31 cellular contexts compared by ENCODE assay signal in the genomic region with DNA sequence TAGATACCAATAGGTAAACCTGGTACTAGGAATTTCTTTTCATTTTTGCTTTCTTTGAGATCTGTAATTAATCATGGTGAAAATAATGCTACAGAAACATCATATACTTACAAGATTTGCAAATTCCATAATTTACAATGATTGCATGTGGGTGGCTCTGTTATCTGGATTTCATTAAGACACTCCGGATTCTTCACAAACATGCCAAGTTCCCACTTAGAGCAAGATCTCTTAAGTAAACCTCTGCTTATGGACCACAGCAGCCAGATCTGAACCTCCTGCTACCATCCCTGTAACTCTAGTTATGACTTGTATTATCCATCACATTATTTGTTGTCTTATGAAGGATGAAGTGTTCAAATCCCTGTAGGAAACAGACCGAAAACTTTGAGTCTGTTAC.
"Had no signal": no experiment of that assay in that cellular context is flagged by ENCODE, and none has a peak within 500 bp of the region (broad histone marks: within the 10 kb centered on the region; RNA-seq: fewer than 3 reads in every experiment).

No MANE protein-coding gene starts in this region.

- H3K27me3 ChIP-seq: adrenal gland, cardiac muscle cell had no signal

- H3K4me1 ChIP-seq: adrenal gland had no signal

- H3K4me3 ChIP-seq: adrenal gland, cardiac muscle cell had no signal

- H3K9me3 ChIP-seq: adrenal gland had no signal

- H3K36me3 ChIP-seq: adrenal gland, cardiac muscle cell had no signal

- H3K27ac ChIP-seq: adrenal gland, cardiac muscle cell, VCaP had no signal

- DNase-seq: activated B cell treated with CpG ODN at 0.5 μM for 24 hours; activated CD4-positive, alpha-beta memory T cell treated with anti-CD3 and anti-CD28 coated beads for 36 hours; activated CD4-positive, alpha-beta T cell treated with anti-CD3 and anti-CD28 coated beads for 4 hours; activated CD4-positive, alpha-beta T cell treated with anti-CD3 and anti-CD28 coated beads, Interleukin-2, amount 10 ng/mL, durations not matched to agents 24 days and 14 days; activated CD4-positive, alpha-beta T cell treated with anti-CD3 and anti-CD28 coated beads, Interleukin-2, amount 50 U/mL, for 1 hour; activated CD4-positive, alpha-beta T cell treated with anti-CD3 and anti-CD28 coated beads, Interleukin-2, amount 50 U/mL, for 4 hours; activated CD4-positive, CD25-positive, alpha-beta regulatory T cell treated with anti-CD3 and anti-CD28 coated beads, Interleukin-2, amount 50 U/mL, for 72 hours; activated CD8-positive, alpha-beta memory T cell treated with anti-CD3 and anti-CD28 coated beads, Interleukin-2, amount 50 U/mL, for 4 hours; activated CD8-positive, alpha-beta T cell treated with anti-CD3 and anti-CD28 coated beads for 36 hours; activated effector memory CD4-positive, alpha-beta T cell treated with anti-CD3 and anti-CD28 coated beads, Interleukin-2, amount 50 U/mL, for 16 hours; activated gamma-delta T cell treated with Interleukin-2 at 50 U/mL for 16 hours; activated naive CD4-positive, alpha-beta T cell; activated naive CD4-positive, alpha-beta T cell treated with anti-CD3 and anti-CD28 coated beads for 36 hours; activated naive CD4-positive, alpha-beta T cell treated with anti-CD3 and anti-CD28 coated beads, Interleukin-2, amount 50 U/mL, for 16 hours; activated naive CD8-positive, alpha-beta T cell treated with anti-CD3 and anti-CD28 coated beads for 36 hours; activated T-cell treated with anti-CD3 and anti-CD28 coated beads for 4 hours; activated T-cell treated with anti-CD3 and anti-CD28 coated beads, Interleukin-2, amount 50 U/mL, for 1 hour; activated T-cell treated with anti-CD3 and anti-CD28 coated beads, Interleukin-2, amount 50 U/mL, for 4 hours; activated T-cell treated with anti-CD3 and anti-CD28 coated beads, Interleukin-2, amount 50 U/mL, for 72 hours; adrenal gland; amniotic stem cell; aorta; caudate nucleus; cerebellar nuclear complex; T-helper 1 cell; T-helper 2 cell; T-helper 9 cell had no signal

- ATAC-seq: activated CD8-positive, alpha-beta T cell treated with anti-CD3 and anti-CD28 coated beads for 36 hours; activated naive CD4-positive, alpha-beta T cell treated with anti-CD3 and anti-CD28 coated beads, Interleukin-2, amount 50 U/mL, for 72 hours; activated T-cell treated with anti-CD3 and anti-CD28 coated beads, Interleukin-2, amount 50 U/mL, for 4 hours; activated T-cell treated with anti-CD3 and anti-CD28 coated beads, Interleukin-2, amount 50 U/mL, for 72 hours; activated T-helper 17 cell treated with anti-CD3 and anti-CD28 coated beads, Interleukin-2, amount 50 U/mL, for 72 hours had no signal
